Comparison of ENCODE assay signal across 8 cellular contexts in the genomic region with DNA sequence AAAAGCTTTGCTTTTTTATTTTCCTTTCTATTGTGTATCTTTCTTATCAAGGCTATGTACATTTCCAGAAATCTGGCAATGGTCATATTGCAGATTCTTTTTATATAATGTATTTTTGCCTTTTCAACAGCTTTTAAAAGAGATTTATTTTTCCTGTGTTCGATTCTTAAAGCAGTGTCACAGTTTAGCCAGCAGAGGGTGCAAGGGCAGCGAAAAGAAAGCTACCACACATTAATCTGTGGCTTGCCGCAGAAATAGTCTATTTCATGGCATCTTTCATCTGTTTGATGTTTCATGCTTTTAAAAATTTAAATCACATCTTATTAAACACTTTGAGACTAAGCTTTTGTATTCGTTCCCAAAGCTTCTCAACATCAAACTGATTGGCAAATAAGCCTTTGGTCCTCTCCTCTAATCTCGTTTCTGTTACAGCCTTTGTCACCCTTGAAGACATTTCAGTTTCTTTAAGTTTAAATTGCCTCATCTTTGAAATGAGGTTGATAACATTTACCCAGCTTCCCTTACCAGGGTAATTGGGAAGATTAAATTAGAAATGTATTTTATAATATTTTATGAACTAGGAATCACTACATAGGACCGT.
A peak's percentile ranks its signal among the peaks of the same experiment; 100 is the strongest.
DNase-seq lines count a peak whose midpoint lies in the region; ATAC-seq and TF ChIP-seq lines count a peak whose summit lies in the region.

No MANE protein-coding gene starts in this region.

- H3K4me1 Mint-ChIP-seq in WTC11: no peaks in the 10 kb centered on the region

- ATAC-seq in WTC11 (0 out of 2 replicates have a peak, but pooled peaks have one; percentile 32), HG03521 (IDR thresholded peaks at IDR 0.05; ENCODE audit: unreplicated experiment) (no peak), HG02798 (IDR thresholded peaks at IDR 0.05; ENCODE audit: poor library complexity, unreplicated experiment) (no peak)

- CTCF ChIA-PET in WTC11 (lab: Charles Lee): interaction anchor here (0.6 to 1.5 kb wide), 17 partner anchors 10 to 561 kb away, joined by 3 to 27 read pairs (median 4); no protein-coding TSS in a partner anchor

- no peak overlapping the region for H3K4me3 ChIP-seq in fibroblast of mammary gland (ENCODE audit: control insufficient read depth, low read depth, low read length)

- no peak overlapping the region for H3K4me3 Mint-ChIP-seq in WTC11

- H3K9me3 Mint-ChIP-seq in WTC11: no peaks in the 10 kb centered on the region

- POLR2A ChIA-PET in WTC11 (lab: Charles Lee): no interaction called here

- peaks cover 6% of the 10 kb centered on the region; the same call in 1 of the 2 replicates for H3K36me3 Mint-ChIP-seq in WTC11

- peak; percentile 73 for TF ChIP-seq CTCF in WTC11 (IDR thresholded peaks at IDR 0.05)
- TF ChIP-seq CTCF in fibroblast of mammary gland (conservative IDR thresholded peaks at IDR 0.05; ENCODE audit: control insufficient read depth, insufficient read depth, low read depth, low read length): peak; percentile 92

- no peak overlapping the region for H3K27ac Mint-ChIP-seq in WTC11

- DNase-seq in SHP77 (lab: John Stamatoyannopoulos, UW): peak; percentile 5 to 11
- DNase-seq in SHP77 treated with DMSO at 0.1 percent for 48 hours (lab: John Stamatoyannopoulos, UW): no peak
- DNase-seq in LHCN-M2 (ENCODE audit: low read depth): peak; percentile 40
- peak; percentile 16 for DNase-seq in WTC11 (ENCODE audit: low spot score)
- peak; percentile 48 for DNase-seq in fibroblast of mammary gland (ENCODE audit: low read depth)
- DNase-seq in retina: peak; percentile 33

- no peaks in the 10 kb centered on the region for H3K27me3 Mint-ChIP-seq in WTC11 (ENCODE audit: low read depth)

TF ChIP-seq in WTC11, 78 proteins besides CTCF, POLR2A, EP300 and RAD21:
- TF ChIP-seq RELA (CRISPR knock-in tag; IDR thresholded peaks at IDR 0.05; ENCODE audit: borderline replicate concordance) (no peak), TEAD1 (CRISPR knock-in tag; IDR thresholded peaks at IDR 0.05) (no peak)
- TF ChIP-seq, protein P1, sequence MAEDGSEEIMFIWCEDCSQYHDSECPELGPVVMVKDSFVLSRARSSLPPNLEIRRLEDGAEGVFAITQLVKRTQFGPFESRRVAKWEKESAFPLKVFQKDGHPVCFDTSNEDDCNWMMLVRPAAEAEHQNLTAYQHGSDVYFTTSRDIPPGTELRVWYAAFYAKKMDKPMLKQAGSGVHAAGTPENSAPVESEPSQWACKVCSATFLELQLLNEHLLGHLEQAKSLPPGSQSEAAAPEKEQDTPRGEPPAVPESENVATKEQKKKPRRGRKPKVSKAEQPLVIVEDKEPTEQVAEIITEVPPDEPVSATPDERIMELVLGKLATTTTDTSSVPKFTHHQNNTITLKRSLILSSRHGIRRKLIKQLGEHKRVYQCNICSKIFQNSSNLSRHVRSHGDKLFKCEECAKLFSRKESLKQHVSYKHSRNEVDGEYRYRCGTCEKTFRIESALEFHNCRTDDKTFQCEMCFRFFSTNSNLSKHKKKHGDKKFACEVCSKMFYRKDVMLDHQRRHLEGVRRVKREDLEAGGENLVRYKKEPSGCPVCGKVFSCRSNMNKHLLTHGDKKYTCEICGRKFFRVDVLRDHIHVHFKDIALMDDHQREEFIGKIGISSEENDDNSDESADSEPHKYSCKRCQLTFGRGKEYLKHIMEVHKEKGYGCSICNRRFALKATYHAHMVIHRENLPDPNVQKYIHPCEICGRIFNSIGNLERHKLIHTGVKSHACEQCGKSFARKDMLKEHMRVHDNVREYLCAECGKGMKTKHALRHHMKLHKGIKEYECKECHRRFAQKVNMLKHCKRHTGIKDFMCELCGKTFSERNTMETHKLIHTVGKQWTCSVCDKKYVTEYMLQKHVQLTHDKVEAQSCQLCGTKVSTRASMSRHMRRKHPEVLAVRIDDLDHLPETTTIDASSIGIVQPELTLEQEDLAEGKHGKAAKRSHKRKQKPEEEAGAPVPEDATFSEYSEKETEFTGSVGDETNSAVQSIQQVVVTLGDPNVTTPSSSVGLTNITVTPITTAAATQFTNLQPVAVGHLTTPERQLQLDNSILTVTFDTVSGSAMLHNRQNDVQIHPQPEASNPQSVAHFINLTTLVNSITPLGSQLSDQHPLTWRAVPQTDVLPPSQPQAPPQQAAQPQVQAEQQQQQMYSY (CRISPR knock-in tag; IDR thresholded peaks at IDR 0.05): no peak
